Comparison of ENCODE assay signal across 29 cellular contexts in genomic region chr11:57331720-57332119, GRCh38. TPM values are rescaled to one million over a fixed set of nuclear protein-coding genes. Genes with fewer than 3 reads are reported as not detected.
DNase-seq lines count a peak whose midpoint lies in the region; ATAC-seq, FAIRE-seq and TF ChIP-seq lines count a peak whose summit lies in the region.
"Had no signal": no experiment of that assay in that cellular context is flagged by ENCODE, and none has a peak within 500 bp of the region (broad histone marks: within the 10 kb centered on the region; RNA-seq: fewer than 3 reads in every experiment).

No MANE protein-coding gene starts in this region.

- H3K4me3 Mint-ChIP-seq in endothelial cell (ENCODE audit: unreplicated experiment) = no peak overlapping the region
- H3K4me3 Mint-ChIP-seq: CD14-positive monocyte; CD4-positive, alpha-beta memory T cell; GM23338; H9 had no signal

- TF ChIP-seq POLR2A in GM12892 (IDR thresholded peaks at IDR 0.05; ENCODE audit: low read depth, low read length) (no peak), breast epithelium (IDR thresholded peaks at IDR 0.05) (no peak)

- H3K9me3 Mint-ChIP-seq in endothelial cell (ENCODE audit: unreplicated experiment) = no peaks in the 10 kb centered on the region
- H3K9me3 Mint-ChIP-seq: CD14-positive monocyte, GM23338, H9 had no signal

- peak overlapping the region; percentile 42 for H3K27ac Mint-ChIP-seq in endothelial cell (ENCODE audit: unreplicated experiment)
- H3K27ac Mint-ChIP-seq: GM23338, H9 had no signal

- H3K27ac ChIP-seq in left ventricle myocardium inferior (replicated peaks) (no peak overlapping the region), breast epithelium (no peak overlapping the region)
- H3K27ac ChIP-seq: A549; BLaER1 treated with 17β-estradiol and CSF1 and Interleukin-3, amounts not matched to agents 10 nM and 100 nM had no signal

- peak; percentile 38 for FAIRE-seq in GM12892 (lab: Jason Lieb, UNC)
- FAIRE-seq: A549, GM12891, GM19239 had no signal

- intact Hi-C loops in Right ventricle myocardium superior (cut with DNase I) (no loop called here), left ventricle myocardium inferior (cut with micrococcal nuclease) (no loop called here), posterior vena cava (cut with DNase I) (no loop called here), breast epithelium (cut with DNase I; ENCODE audit: low total_unique reads) (no loop called here)

- H3K9me3 ChIP-seq in left ventricle myocardium inferior (replicated peaks) = no peaks in the 10 kb centered on the region
- no peaks in the 10 kb centered on the region for H3K9me3 ChIP-seq in breast epithelium
- H3K9me3 ChIP-seq: A549; BE2C; BLaER1 treated with 17β-estradiol and CSF1 and Interleukin-3, amounts not matched to agents 10 nM and 100 nM had no signal

- no peaks in the 10 kb centered on the region for H3K27me3 ChIP-seq in left ventricle myocardium inferior (ENCODE audit: low read depth)
- no peaks in the 10 kb centered on the region for H3K27me3 ChIP-seq in breast epithelium
- H3K27me3 ChIP-seq: BE2C; BLaER1 treated with 17β-estradiol and CSF1 and Interleukin-3, amounts not matched to agents 10 nM and 100 nM had no signal

- no peak for ATAC-seq in Right ventricle myocardium superior (ENCODE audit: poor library complexity)
- no peak for ATAC-seq in GM19463 (IDR thresholded peaks at IDR 0.05; ENCODE audit: unreplicated experiment)
- no peak for ATAC-seq in GM18511 (IDR thresholded peaks at IDR 0.05; ENCODE audit: unreplicated experiment)
- ATAC-seq: A549, GM23338, HCT116 had no signal

- peaks cover 16% of the 10 kb centered on the region for H3K27me3 Mint-ChIP-seq in endothelial cell (ENCODE audit: unreplicated experiment)
- H3K27me3 Mint-ChIP-seq: CD4-positive, alpha-beta memory T cell had no signal

- H3K4me3 ChIP-seq in left ventricle myocardium inferior (no peak overlapping the region), breast epithelium (no peak overlapping the region)
- H3K4me3 ChIP-seq: A549; BLaER1 treated with 17β-estradiol and CSF1 and Interleukin-3, amounts not matched to agents 10 nM and 100 nM; GM23338 had no signal

- peaks cover 66% of the 10 kb centered on the region for H3K36me3 Mint-ChIP-seq in endothelial cell (ENCODE audit: low read depth, unreplicated experiment)

- peaks cover 32% of the 10 kb centered on the region for H3K4me1 ChIP-seq in left ventricle myocardium inferior
- peaks cover 0 to 4% of the 10 kb centered on the region in 2 donors for H3K4me1 ChIP-seq in breast epithelium

- peaks cover 31% of the 10 kb centered on the region for H3K4me1 Mint-ChIP-seq in endothelial cell (ENCODE audit: unreplicated experiment)

- DNase-seq in Right ventricle myocardium superior (peak; percentile 35), left ventricle myocardium inferior (no peak), GM12892 (ENCODE audit: insufficient read length) (no peak), endothelial cell (ENCODE audit: low spot score) (no peak), posterior vena cava (ENCODE audit: low spot score) (peak; percentile 60), breast epithelium (ENCODE audit: low spot score in 2 of 2) (no peak)
- DNase-seq: 8988T; ACHN; AML-193; BE2C; Calu3; CD4-positive, alpha-beta memory T cell; COR-L47; DMS53; DMS79 treated with DMSO at 0.1 percent for 48 hours; GF-D8; H9 had no signal

- TF ChIP-seq CTCF in left ventricle myocardium inferior (IDR thresholded peaks at IDR 0.05; ENCODE audit: borderline replicate concordance) (no peak), endothelial cell (IDR thresholded peaks at IDR 0.05; ENCODE audit: unreplicated experiment) (no peak), breast epithelium (IDR thresholded peaks at IDR 0.05) (no peak)

- H3K36me3 ChIP-seq in left ventricle myocardium inferior (peaks cover 76% of the 10 kb centered on the region), breast epithelium (peaks cover 15% of the 10 kb centered on the region)

RNA-seq across cellular contexts. Expression of gene SSRP1, which starts 4.0 kb away (rescaled TPM):
- total RNA-seq in Right ventricle myocardium superior = 36.3 TPM
- total RNA-seq in left ventricle myocardium inferior = 34.6 TPM
- 117 TPM for polyA plus RNA-seq in GM12892 (2012; ENCODE audit: missing spikeins)
- total RNA-seq in endothelial cell (ENCODE audit: unreplicated experiment) = 134 TPM
- total RNA-seq in posterior vena cava = 10 to 100 TPM; 41.6 to 54.4 TPM
- 10 to 100 TPM; 60.0 to 83.9 (median 76.5) TPM for total RNA-seq in breast epithelium

RNA-seq across cellular contexts. Expression of gene P2RX3, which starts 6.4 kb away (rescaled TPM):
- total RNA-seq in Right ventricle myocardium superior (1.3 TPM), left ventricle myocardium inferior (1.4 TPM), endothelial cell (ENCODE audit: unreplicated experiment) (0.23 TPM), posterior vena cava (not detected), breast epithelium (not detected)
- not detected for polyA plus RNA-seq in GM12892 (2012; ENCODE audit: missing spikeins)
- total RNA-seq: Calu3; CD4-positive, alpha-beta memory T cell; Daoy; H4 had no signal
- polyA plus RNA-seq: CD14-positive monocyte; CD4-positive, alpha-beta memory T cell had no signal

RNA-seq across cellular contexts. Expression of gene TNKS1BP1, which starts 7.0 kb away (rescaled TPM):
- total RNA-seq in Right ventricle myocardium superior (39.7 TPM), left ventricle myocardium inferior (32.6 TPM), endothelial cell (ENCODE audit: unreplicated experiment) (122 TPM), posterior vena cava (100 to 1,000 TPM; 175 to 185 TPM), breast epithelium (100 to 1,000 TPM in 1 of 3 donors, 10 to 100 TPM in 2; 79.3 to 111 (median 82.7) TPM)
- 5.8 TPM for polyA plus RNA-seq in GM12892 (2012; ENCODE audit: missing spikeins)

RNA-seq across cellular contexts. Expression of gene PRG3, which starts 49.2 kb away (rescaled TPM):
- total RNA-seq in Right ventricle myocardium superior (not detected), left ventricle myocardium inferior (not detected), endothelial cell (ENCODE audit: unreplicated experiment) (not detected), posterior vena cava (not detected), breast epithelium (not detected)
- not detected for polyA plus RNA-seq in GM12892 (2012; ENCODE audit: missing spikeins)
- total RNA-seq: Calu3; CD4-positive, alpha-beta memory T cell; Daoy; G401; GM23338; H4; H9 had no signal
- polyA plus RNA-seq: A549; CD14-positive monocyte; CD4-positive, alpha-beta memory T cell; GM23338 had no signal

RNA-seq across cellular contexts. Expression of gene PRG2, which starts 58.7 kb away (rescaled TPM):
- total RNA-seq in Right ventricle myocardium superior (not detected), left ventricle myocardium inferior (not detected), endothelial cell (ENCODE audit: unreplicated experiment) (not detected), posterior vena cava (under 1 TPM; 0.52 to 0.88 TPM), breast epithelium (1 to 10 TPM in 1 of 3 donors, not detected in 2; 1.1 TPM)
- 0.70 TPM for polyA plus RNA-seq in GM12892 (2012; ENCODE audit: missing spikeins)
- total RNA-seq: Calu3, Daoy, G401, GM23338, H4, H9 had no signal
- polyA plus RNA-seq: A549; CD14-positive monocyte; CD4-positive, alpha-beta memory T cell; GM23338 had no signal

Comparison
In these comparisons a context has a peak if more than half of its experiments do, and no peak if none do; other contexts are left out.
1. DNase-seq: peak in Right ventricle myocardium superior (single experiment) and posterior vena cava (single experiment); none in left ventricle myocardium inferior (single experiment), GM12892 (single experiment), endothelial cell (single experiment) and breast epithelium (0 of 2).